ENCODE assay signal across 17 cellular contexts in the genomic region with DNA sequence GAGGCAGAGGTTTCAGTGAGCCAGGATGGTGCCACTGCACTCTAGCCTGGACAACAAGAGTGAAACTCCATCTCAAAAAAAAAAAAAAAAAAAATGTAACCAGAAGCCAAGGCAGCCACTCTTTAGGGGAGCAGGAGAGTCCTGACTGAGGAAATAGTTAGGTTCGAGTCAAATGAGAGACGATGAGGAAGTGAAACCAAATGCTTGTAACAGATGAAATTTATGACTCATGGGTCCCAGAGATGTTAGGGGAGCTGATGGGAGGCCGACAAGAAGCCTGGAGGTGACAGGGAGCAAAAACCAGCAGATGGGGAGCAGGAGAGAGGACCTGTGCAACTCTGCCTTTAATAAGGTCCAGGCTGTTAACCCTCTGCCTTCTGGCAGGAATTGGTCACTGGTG.
DNase-seq lines count a peak whose midpoint lies in the region; ATAC-seq and TF ChIP-seq lines count a peak whose summit lies in the region.
"Had no signal": no experiment of that assay in that cellular context is flagged by ENCODE, and none has a peak within 500 bp of the region (broad histone marks: within the 10 kb centered on the region; RNA-seq: fewer than 3 reads in every experiment).

No MANE protein-coding gene starts in this region.

- H3K9me3 ChIP-seq in right atrium auricular region (no peaks in the 10 kb centered on the region), colonic mucosa (no peaks in the 10 kb centered on the region)
- H3K9me3 ChIP-seq: lower lobe of right lung, neutrophil, vagina had no signal

- no peaks in the 10 kb centered on the region for H3K27me3 ChIP-seq in right atrium auricular region
- H3K27me3 ChIP-seq in colonic mucosa = no peaks in the 10 kb centered on the region
- H3K27me3 ChIP-seq: brain microvascular endothelial cell, neutrophil, SJSA1, vagina had no signal

- H3K4me1 ChIP-seq in right atrium auricular region = no peaks in the 10 kb centered on the region
- H3K4me1 ChIP-seq in colonic mucosa = no peaks in the 10 kb centered on the region
- H3K4me1 ChIP-seq: lower lobe of right lung, SJSA1, vagina had no signal

- H3K9ac ChIP-seq in colonic mucosa (ENCODE audit: low read depth in 2 of 2, low read length in 2 of 2) = no peak overlapping the region

- H3K27ac ChIP-seq in right atrium auricular region (no peak overlapping the region), colonic mucosa (no peak overlapping the region)
- H3K27ac ChIP-seq: brain microvascular endothelial cell, lower lobe of right lung, neutrophil, SJSA1, vagina had no signal

- H3K4me3 ChIP-seq in right atrium auricular region = no peak overlapping the region
- no peak overlapping the region for H3K4me3 ChIP-seq in colonic mucosa
- H3K4me3 ChIP-seq: lower lobe of right lung, SJSA1, vagina had no signal

- ATAC-seq in GM18861 (IDR thresholded peaks at IDR 0.05; ENCODE audit: unreplicated experiment) (peak; percentile 78), HG03460 (IDR thresholded peaks at IDR 0.05; ENCODE audit: unreplicated experiment) (peak; percentile 73)
- ATAC-seq: lower lobe of right lung had no signal

- TF ChIP-seq CTCF in right atrium auricular region (IDR thresholded peaks at IDR 0.05) = no peak
- no peak for TF ChIP-seq CTCF in colonic mucosa (IDR thresholded peaks at IDR 0.05)

- DNase-seq in H4 (ENCODE audit: low spot score) (peak; percentile 15), SKM-1 (lab: John Stamatoyannopoulos, UW; ENCODE audit: unreplicated experiment) (peak; percentile 86), right atrium auricular region (ENCODE audit: low spot score) (no peak), medulla oblongata (ENCODE audit: extremely low spot score) (no peak), G401 (ENCODE audit: low spot score) (no peak), colonic mucosa (no peak)
- DNase-seq: activated B cell treated with CpG ODN at 0.5 μM for 24 hours; brain microvascular endothelial cell; endodermal cell; lower lobe of right lung; NCI-H446; stimulated activated CD4-positive, alpha-beta T cell treated with anti-CD3 and anti-CD28 coated beads, Interleukin-15, amount 100 ng/mL, for 24 hours had no signal

- intact Hi-C loops in colonic mucosa (cut with DNase I) = no loop called here

- in situ Hi-C loops in G401 (cut with HindIII; ENCODE audit: low sequenced_read_pairs) = no loop called here

- no peaks in the 10 kb centered on the region for H3K36me3 ChIP-seq in right atrium auricular region
- no peaks in the 10 kb centered on the region for H3K36me3 ChIP-seq in colonic mucosa
- H3K36me3 ChIP-seq: brain microvascular endothelial cell, lower lobe of right lung, neutrophil, SJSA1, vagina had no signal

Comparison
In these comparisons a context has a peak if more than half of its experiments do, and no peak if none do; other contexts are left out.
1. DNase-seq: peak in H4 (single experiment) and SKM-1 (single experiment); none in right atrium auricular region (single experiment), medulla oblongata (single experiment), G401 (single experiment) and colonic mucosa (single experiment).